17 cellular contexts compared by ENCODE assay signal in genomic region chr4:101262683-101263082, GRCh38.
A peak's percentile ranks its signal among the peaks of the same experiment; 100 is the strongest.
DNase-seq lines count a peak whose midpoint lies in the region; ATAC-seq and TF ChIP-seq lines count a peak whose summit lies in the region.
"Had no signal": no experiment of that assay in that cellular context is flagged by ENCODE, and none has a peak within 500 bp of the region (broad histone marks: within the 10 kb centered on the region; RNA-seq: fewer than 3 reads in every experiment).

No MANE protein-coding gene starts in this region.

- no peak overlapping the region for H3K9ac ChIP-seq in BLaER1 treated with 17β-estradiol and CSF1 and Interleukin-3, amounts not matched to agents 10 nM and 100 nM

- no peak for DNase-seq in OCI-LY7 (ENCODE audit: low spot score)
- no peak for DNase-seq in type B pancreatic cell (ENCODE audit: extremely low spot score, unreplicated experiment)
- DNase-seq in AG08396 (ENCODE audit: low spot score), result no peak
- DNase-seq in DMS53 (lab: John Stamatoyannopoulos, UW), result no peak
- DNase-seq: activated CD4-positive, alpha-beta T cell treated with anti-CD3 and anti-CD28 coated beads, Interleukin-2, amount 50 U/mL, for 48 hours; activated T-cell treated with anti-CD3 and anti-CD28 coated beads, Interleukin-2, amount 50 U/mL, for 72 hours; COR-L47; endodermal cell; IMR-90; natural killer cell; NCI-H774; stimulated activated CD4-positive, alpha-beta T cell treated with anti-CD3 and anti-CD28 coated beads, Interleukin-15, amount 100 ng/mL, for 24 hours; uterus had no signal

- no peaks in the 10 kb centered on the region for H3K36me3 ChIP-seq in BLaER1 treated with 17β-estradiol and CSF1 and Interleukin-3, amounts not matched to agents 10 nM and 100 nM
- no peaks in the 10 kb centered on the region for H3K36me3 ChIP-seq in OCI-LY7 (ENCODE audit: insufficient read depth, low read length)
- H3K36me3 ChIP-seq: uterus had no signal

- no peak for TF ChIP-seq CTCF in OCI-LY7 (conservative IDR thresholded peaks at IDR 0.05; ENCODE audit: low read length)
- TF ChIP-seq CTCF in type B pancreatic cell (conservative IDR thresholded peaks at IDR 0.05), result no peak

- no peaks in the 10 kb centered on the region for H3K27me3 Mint-ChIP-seq in type B pancreatic cell

- intact Hi-C loops in OCI-LY7 (cut with micrococcal nuclease; ENCODE audit: unreplicated experiment), result no loop called here

- no peak overlapping the region for H3K27ac ChIP-seq in BLaER1 treated with 17β-estradiol and CSF1 and Interleukin-3, amounts not matched to agents 10 nM and 100 nM
- H3K27ac ChIP-seq in OCI-LY7 (ENCODE audit: low read depth, low read length, poor library complexity, severe bottlenecking), result no peak overlapping the region
- H3K27ac ChIP-seq: uterus had no signal

- no peaks in the 10 kb centered on the region for H3K9me3 ChIP-seq in BLaER1 treated with 17β-estradiol and CSF1 and Interleukin-3, amounts not matched to agents 10 nM and 100 nM (replicated peaks in 1 of 11)
- no peaks in the 10 kb centered on the region for H3K9me3 ChIP-seq in OCI-LY7 (ENCODE audit: low read length)
- H3K9me3 ChIP-seq: uterus had no signal

- H3K36me3 Mint-ChIP-seq in type B pancreatic cell, result no peaks in the 10 kb centered on the region
- H3K36me3 Mint-ChIP-seq: natural killer cell had no signal

- BruUV-seq in OCI-LY7 (replicated peaks; lab: Mats Ljungman, UMichigan), result no TSS peak

- H3K4me2 ChIP-seq in BLaER1 treated with 17β-estradiol and CSF1 and Interleukin-3, amounts not matched to agents 10 nM and 100 nM, result peak overlapping the region in 8 of 11 experiments; percentile 9 to 59 (median 44); a peak in 13 of 22 replicates
- peak overlapping the region; percentile 18; the same call in 1 of the 2 replicates for H3K4me2 ChIP-seq in OCI-LY7 (ENCODE audit: low read length)

- POLR2A ChIA-PET in OCI-LY7 (lab: Charles Lee), result interaction anchor here (0.5 to 1.6 kb wide), 2 partner anchors 18 to 20 kb away, joined by 4 to 5 read pairs; no protein-coding TSS in a partner anchor

- peaks cover 5 to 99% (median 47%) of the 10 kb centered on the region in 11 experiments; a peak in 17 of 22 replicates for H4K20me1 ChIP-seq in BLaER1 treated with 17β-estradiol and CSF1 and Interleukin-3, amounts not matched to agents 10 nM and 100 nM
- H4K20me1 ChIP-seq in OCI-LY7 (ENCODE audit: insufficient read depth, low read length), result peaks cover 13% of the 10 kb centered on the region

- H3K79me2 ChIP-seq in OCI-LY7 (ENCODE audit: insufficient read depth, low read depth, low read length), result no peaks in the 10 kb centered on the region

- no peaks in the 10 kb centered on the region for H3K9me2 ChIP-seq in OCI-LY7 (ENCODE audit: insufficient read depth, low read length)

- CTCF ChIA-PET in OCI-LY7 (lab: Charles Lee; ENCODE audit: unreplicated experiment), result no interaction called here

- no peak overlapping the region for H2AFZ ChIP-seq in OCI-LY7 (ENCODE audit: low read length)

- H3K4me3 Mint-ChIP-seq in type B pancreatic cell, result no peak overlapping the region
- H3K4me3 Mint-ChIP-seq: activated T-cell treated with anti-CD3 and anti-CD28 coated beads, Interleukin-2, amount 50 U/mL, for 72 hours; endodermal cell; natural killer cell had no signal

- no peak overlapping the region for H3K27ac Mint-ChIP-seq in type B pancreatic cell
- H3K27ac Mint-ChIP-seq: activated T-cell treated with anti-CD3 and anti-CD28 coated beads, Interleukin-2, amount 50 U/mL, for 72 hours; endodermal cell; natural killer cell had no signal

- peaks cover 11 to 62% (median 32%) of the 10 kb centered on the region in 10 experiments for H3K4me1 ChIP-seq in BLaER1 treated with 17β-estradiol and CSF1 and Interleukin-3, amounts not matched to agents 10 nM and 100 nM
- peaks cover 9% of the 10 kb centered on the region for H3K4me1 ChIP-seq in OCI-LY7 (ENCODE audit: insufficient read depth, low read length, poor library complexity, severe bottlenecking)

- no peak overlapping the region for H3K4me3 ChIP-seq in BLaER1 treated with 17β-estradiol and CSF1 and Interleukin-3, amounts not matched to agents 10 nM and 100 nM
- no peak overlapping the region for H3K4me3 ChIP-seq in OCI-LY7 (ENCODE audit: low read depth, low read length, poor library complexity, severe bottlenecking)
- H3K4me3 ChIP-seq: uterus had no signal

- peak; percentile 39 for ATAC-seq in GM21526 (IDR thresholded peaks at IDR 0.05; ENCODE audit: low FRiP score, unreplicated experiment)
- ATAC-seq in HG03025 (IDR thresholded peaks at IDR 0.05; ENCODE audit: low FRiP score, unreplicated experiment), result peak; percentile 55
- ATAC-seq in HG03280 (IDR thresholded peaks at IDR 0.05; ENCODE audit: unreplicated experiment), result no peak
- ATAC-seq: activated T-cell treated with anti-CD3 and anti-CD28 coated beads, Interleukin-2, amount 50 U/mL, for 72 hours; natural killer cell had no signal

- no peaks in the 10 kb centered on the region for H3K9me3 Mint-ChIP-seq in type B pancreatic cell
- H3K9me3 Mint-ChIP-seq: activated T-cell treated with anti-CD3 and anti-CD28 coated beads, Interleukin-2, amount 50 U/mL, for 72 hours; endodermal cell; natural killer cell had no signal

- peaks cover 22% of the 10 kb centered on the region for H3K4me1 Mint-ChIP-seq in type B pancreatic cell (ENCODE audit: unreplicated experiment)

- H3K27me3 ChIP-seq in BLaER1 treated with 17β-estradiol and CSF1 and Interleukin-3, amounts not matched to agents 10 nM and 100 nM, result no peaks in the 10 kb centered on the region
- H3K27me3 ChIP-seq: uterus had no signal
